1 cellular context compared by ENCODE assay signal in the genomic region with DNA sequence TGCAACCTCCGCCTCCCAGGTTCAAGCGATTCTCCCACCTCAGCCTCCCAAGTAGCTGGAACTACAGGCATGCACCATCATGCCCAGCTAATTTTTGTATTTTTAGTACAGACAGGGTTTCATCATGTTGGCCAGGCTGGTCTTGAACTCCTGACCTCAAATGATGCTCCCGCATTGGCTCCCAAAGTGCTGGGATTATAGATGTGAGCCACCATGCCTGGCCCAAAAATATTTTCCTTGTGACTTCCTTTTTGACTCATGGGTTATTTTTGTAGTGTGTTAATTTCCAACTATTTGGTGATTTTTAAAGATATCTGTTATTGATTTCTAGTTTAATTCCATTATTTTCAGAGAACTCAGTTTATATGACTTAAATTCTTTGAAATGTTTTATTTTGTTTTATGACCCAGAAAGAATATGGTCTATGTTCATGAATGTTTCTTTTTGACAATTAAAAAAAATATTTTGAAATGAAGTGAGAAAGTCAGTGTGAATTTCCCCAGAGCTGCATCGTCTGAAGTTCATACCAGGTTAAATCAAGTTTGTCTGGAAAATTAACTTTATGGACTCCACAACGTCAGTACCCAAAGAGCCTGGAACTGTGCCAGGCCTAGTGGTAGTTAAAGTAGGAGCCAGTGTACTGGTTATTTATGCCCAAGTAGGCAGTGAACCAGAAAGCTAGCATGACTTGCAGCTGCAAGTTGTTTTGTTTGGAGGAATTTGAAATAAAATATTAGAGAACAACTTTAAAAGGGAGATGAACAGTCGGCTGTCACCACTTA.
TF ChIP-seq lines count a peak whose summit lies in the region.

No MANE protein-coding gene starts in this region.

TF ChIP-seq in WTC11, 78 proteins besides CTCF, POLR2A, EP300 and RAD21 (continued from another document):
- TF ChIP-seq, protein P1, sequence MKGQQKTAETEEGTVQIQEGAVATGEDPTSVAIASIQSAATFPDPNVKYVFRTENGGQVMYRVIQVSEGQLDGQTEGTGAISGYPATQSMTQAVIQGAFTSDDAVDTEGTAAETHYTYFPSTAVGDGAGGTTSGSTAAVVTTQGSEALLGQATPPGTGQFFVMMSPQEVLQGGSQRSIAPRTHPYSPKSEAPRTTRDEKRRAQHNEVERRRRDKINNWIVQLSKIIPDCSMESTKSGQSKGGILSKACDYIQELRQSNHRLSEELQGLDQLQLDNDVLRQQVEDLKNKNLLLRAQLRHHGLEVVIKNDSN (CRISPR knock-in tag; IDR thresholded peaks at IDR 0.05), result no peak
